ENCODE assay signal across 1 cellular context in genomic region chr12:131735153-131735456, GRCh38.
TF ChIP-seq lines count a peak whose summit lies in the region.

No MANE protein-coding gene starts in this region.

TF ChIP-seq in GM23338, 12 proteins besides CTCF, POLR2A, EP300 and RAD21 (continued from another document):
- no peak for TF ChIP-seq ZNF462 (CRISPR knock-in tag; IDR thresholded peaks at IDR 0.05)
- no peak for TF ChIP-seq JUNB (IDR thresholded peaks at IDR 0.05; ENCODE audit: unreplicated experiment)
- TF ChIP-seq NANOG (IDR thresholded peaks at IDR 0.05; ENCODE audit: borderline replicate concordance): no peak
- no peak for TF ChIP-seq EZH2phosphoT487 (IDR thresholded peaks at IDR 0.05; ENCODE audit: unreplicated experiment)
- no peak for TF ChIP-seq EZH2 (IDR thresholded peaks at IDR 0.05; ENCODE audit: low read depth, unreplicated experiment)
- TF ChIP-seq CREB1 (CRISPR knock-in tag; IDR thresholded peaks at IDR 0.05; ENCODE audit: low read depth): no peak
- TF ChIP-seq POLR2AphosphoS5 (IDR thresholded peaks at IDR 0.05; ENCODE audit: low read depth): no peak
- TF ChIP-seq, protein P1, sequence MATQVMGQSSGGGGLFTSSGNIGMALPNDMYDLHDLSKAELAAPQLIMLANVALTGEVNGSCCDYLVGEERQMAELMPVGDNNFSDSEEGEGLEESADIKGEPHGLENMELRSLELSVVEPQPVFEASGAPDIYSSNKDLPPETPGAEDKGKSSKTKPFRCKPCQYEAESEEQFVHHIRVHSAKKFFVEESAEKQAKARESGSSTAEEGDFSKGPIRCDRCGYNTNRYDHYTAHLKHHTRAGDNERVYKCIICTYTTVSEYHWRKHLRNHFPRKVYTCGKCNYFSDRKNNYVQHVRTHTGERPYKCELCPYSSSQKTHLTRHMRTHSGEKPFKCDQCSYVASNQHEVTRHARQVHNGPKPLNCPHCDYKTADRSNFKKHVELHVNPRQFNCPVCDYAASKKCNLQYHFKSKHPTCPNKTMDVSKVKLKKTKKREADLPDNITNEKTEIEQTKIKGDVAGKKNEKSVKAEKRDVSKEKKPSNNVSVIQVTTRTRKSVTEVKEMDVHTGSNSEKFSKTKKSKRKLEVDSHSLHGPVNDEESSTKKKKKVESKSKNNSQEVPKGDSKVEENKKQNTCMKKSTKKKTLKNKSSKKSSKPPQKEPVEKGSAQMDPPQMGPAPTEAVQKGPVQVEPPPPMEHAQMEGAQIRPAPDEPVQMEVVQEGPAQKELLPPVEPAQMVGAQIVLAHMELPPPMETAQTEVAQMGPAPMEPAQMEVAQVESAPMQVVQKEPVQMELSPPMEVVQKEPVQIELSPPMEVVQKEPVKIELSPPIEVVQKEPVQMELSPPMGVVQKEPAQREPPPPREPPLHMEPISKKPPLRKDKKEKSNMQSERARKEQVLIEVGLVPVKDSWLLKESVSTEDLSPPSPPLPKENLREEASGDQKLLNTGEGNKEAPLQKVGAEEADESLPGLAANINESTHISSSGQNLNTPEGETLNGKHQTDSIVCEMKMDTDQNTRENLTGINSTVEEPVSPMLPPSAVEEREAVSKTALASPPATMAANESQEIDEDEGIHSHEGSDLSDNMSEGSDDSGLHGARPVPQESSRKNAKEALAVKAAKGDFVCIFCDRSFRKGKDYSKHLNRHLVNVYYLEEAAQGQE (IDR thresholded peaks at IDR 0.05; ENCODE audit: unreplicated experiment): no peak
